22 cellular contexts compared by ENCODE assay signal in the genomic region with DNA sequence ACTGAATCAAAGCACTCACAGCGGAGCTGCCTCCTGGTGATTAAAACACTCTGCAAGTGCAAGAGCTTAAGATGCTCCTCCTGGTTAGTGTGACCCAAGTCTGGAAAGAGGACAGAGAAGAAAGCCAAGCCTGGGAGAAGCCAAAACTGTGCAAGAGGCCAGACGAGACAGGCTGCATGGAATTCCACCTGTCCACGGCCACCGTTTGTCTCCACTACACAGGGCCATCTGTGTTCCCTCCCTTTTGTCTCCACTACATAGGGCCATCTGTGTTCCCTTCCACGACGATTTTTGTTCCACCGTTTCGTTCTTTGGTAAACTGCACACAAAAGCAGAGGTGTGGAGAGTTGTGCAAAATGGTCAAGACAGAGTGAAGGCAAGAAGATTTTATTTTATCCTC.
A peak's percentile ranks its signal among the peaks of the same experiment; 100 is the strongest.
DNase-seq lines count a peak whose midpoint lies in the region; ATAC-seq and TF ChIP-seq lines count a peak whose summit lies in the region.
"Had no signal": no experiment of that assay in that cellular context is flagged by ENCODE, and none has a peak within 500 bp of the region (broad histone marks: within the 10 kb centered on the region; RNA-seq: fewer than 3 reads in every experiment).

No MANE protein-coding gene starts in this region.

- no peak for TF ChIP-seq CTCF in VCaP (conservative IDR thresholded peaks at IDR 0.05)
- no peak for TF ChIP-seq CTCF in esophagus muscularis mucosa (IDR thresholded peaks at IDR 0.05)
- no peak for TF ChIP-seq CTCF in osteocyte (IDR thresholded peaks at IDR 0.05)

- TF ChIP-seq EP300 in esophagus muscularis mucosa (IDR thresholded peaks at IDR 0.05): no peak

- no peak for ATAC-seq in HG02885 (IDR thresholded peaks at IDR 0.05; ENCODE audit: poor library complexity, unreplicated experiment)
- ATAC-seq in HG03378 (IDR thresholded peaks at IDR 0.05; ENCODE audit: unreplicated experiment): no peak
- ATAC-seq: activated CD4-positive, alpha-beta T cell treated with anti-CD3 and anti-CD28 coated beads for 36 hours; activated T-cell treated with anti-CD3 and anti-CD28 coated beads, Interleukin-2, amount 50 U/mL, for 4 hours; left lung; Panc1; stimulated activated effector memory CD8-positive, alpha-beta T cell treated with anti-CD3 and anti-CD28 coated beads, Interleukin-12 subunit alpha, Interleukin-12 subunit beta, amount 100 ng/mL, for 72 hours had no signal

- H3K27me3 Mint-ChIP-seq in osteocyte (ENCODE audit: unreplicated experiment): no peaks in the 10 kb centered on the region

- no peaks in the 10 kb centered on the region for H3K27me3 ChIP-seq in esophagus muscularis mucosa
- H3K27me3 ChIP-seq: left lung had no signal

- H3K27ac ChIP-seq in VCaP: 0 out of 2 replicates have a peak overlapping the region, but pooled peaks have one; percentile 60
- H3K27ac ChIP-seq in esophagus muscularis mucosa (replicated peaks in 1 of 4): peak overlapping the region; percentile 77 to 85 (median 80)
- H3K27ac ChIP-seq: left lung had no signal

- H3K27ac Mint-ChIP-seq in osteocyte (ENCODE audit: unreplicated experiment): peak overlapping the region; percentile 19
- H3K27ac Mint-ChIP-seq: activated CD4-positive, alpha-beta T cell treated with anti-CD3 and anti-CD28 coated beads for 36 hours; activated naive CD4-positive, alpha-beta T cell treated with anti-CD3 and anti-CD28 coated beads, Interleukin-2, amount 10 ng/mL, durations not matched to agents 7 days and 5 days; stimulated activated effector memory CD8-positive, alpha-beta T cell treated with anti-CD3 and anti-CD28 coated beads, Interleukin-12 subunit alpha, Interleukin-12 subunit beta, amount 100 ng/mL, for 72 hours; T-helper 2 cell treated with Interferon-gamma antibody and Interleukin-4, amounts not matched to agents 5 μg/mL and 100 μg/mL, for 36 hours had no signal

- H3K4me3 ChIP-seq in esophagus muscularis mucosa: no peak overlapping the region
- H3K4me3 ChIP-seq: left lung had no signal

- WGBS in esophagus muscularis mucosa: 77% methylated on average over 8 of the region's 8 CpGs

- intact Hi-C loops in esophagus muscularis mucosa (cut with DNase I): loop anchor here (5.0 kb wide), 1 partner anchor 36 kb away; no protein-coding TSS in a partner anchor

- H3K4me1 ChIP-seq in esophagus muscularis mucosa: peaks cover 34 to 78% (median 71%) of the 10 kb centered on the region in 4 donors
- H3K4me1 ChIP-seq: left lung had no signal

- H3K9me3 ChIP-seq in esophagus muscularis mucosa: no peaks in the 10 kb centered on the region
- H3K9me3 ChIP-seq: left lung had no signal

- H3K9me3 Mint-ChIP-seq in osteocyte (ENCODE audit: unreplicated experiment): no peaks in the 10 kb centered on the region
- H3K9me3 Mint-ChIP-seq: activated naive CD4-positive, alpha-beta T cell treated with anti-CD3 and anti-CD28 coated beads, Interleukin-2, amount 10 ng/mL, durations not matched to agents 7 days and 5 days; activated T-cell treated with anti-CD3 and anti-CD28 coated beads, Interleukin-2, amount 50 U/mL, for 4 hours; stimulated activated effector memory CD8-positive, alpha-beta T cell treated with anti-CD3 and anti-CD28 coated beads, Interleukin-12 subunit alpha, Interleukin-12 subunit beta, amount 100 ng/mL, for 72 hours; T-helper 2 cell treated with Interferon-gamma antibody and Interleukin-4, amounts not matched to agents 5 μg/mL and 100 μg/mL, for 36 hours had no signal

- DNase-seq in G401 (ENCODE audit: low spot score) (peak; percentile 90), esophagus muscularis mucosa (ENCODE audit: extremely low spot score) (no peak), osteocyte (ENCODE audit: extremely low spot score, unreplicated experiment) (no peak), HCEC 1CT (no peak)
- DNase-seq: activated CD4-positive, alpha-beta T cell treated with anti-CD3 and anti-CD28 coated beads for 36 hours; activated naive CD4-positive, alpha-beta T cell treated with anti-CD3 and anti-CD28 coated beads, Interleukin-2, amount 10 ng/mL, durations not matched to agents 7 days and 5 days; activated T-cell treated with anti-CD3 and anti-CD28 coated beads, Interleukin-2, amount 50 U/mL, for 4 hours; amygdala; Calu3; DND-41; left lung; mesenchymal stem cell; NCI-H524; occipital lobe; SHP77; stimulated activated CD4-positive, alpha-beta T cell treated with anti-CD3 and anti-CD28 coated beads, Interleukin-2, amount 100 ng/mL, for 48 hours had no signal

- H3K4me1 Mint-ChIP-seq in osteocyte (ENCODE audit: unreplicated experiment): peaks cover 27% of the 10 kb centered on the region

- H3K36me3 ChIP-seq in esophagus muscularis mucosa: peaks cover 0 to 3% (median 2%) of the 10 kb centered on the region in 4 donors
- H3K36me3 ChIP-seq: left lung had no signal

- in situ Hi-C loops in G401 (cut with HindIII; ENCODE audit: low sequenced_read_pairs): no loop called here

- H3K4me3 Mint-ChIP-seq in osteocyte (ENCODE audit: unreplicated experiment): no peak overlapping the region
- H3K4me3 Mint-ChIP-seq: activated CD4-positive, alpha-beta T cell treated with anti-CD3 and anti-CD28 coated beads for 36 hours; activated naive CD4-positive, alpha-beta T cell treated with anti-CD3 and anti-CD28 coated beads, Interleukin-2, amount 10 ng/mL, durations not matched to agents 7 days and 5 days; activated T-cell treated with anti-CD3 and anti-CD28 coated beads, Interleukin-2, amount 50 U/mL, for 4 hours; stimulated activated effector memory CD8-positive, alpha-beta T cell treated with anti-CD3 and anti-CD28 coated beads, Interleukin-12 subunit alpha, Interleukin-12 subunit beta, amount 100 ng/mL, for 72 hours; T-helper 2 cell treated with Interferon-gamma antibody and Interleukin-4, amounts not matched to agents 5 μg/mL and 100 μg/mL, for 36 hours had no signal

- peaks cover 11% of the 10 kb centered on the region for H3K36me3 Mint-ChIP-seq in osteocyte (ENCODE audit: unreplicated experiment)
- H3K36me3 Mint-ChIP-seq: stimulated activated effector memory CD8-positive, alpha-beta T cell treated with anti-CD3 and anti-CD28 coated beads, Interleukin-12 subunit alpha, Interleukin-12 subunit beta, amount 100 ng/mL, for 72 hours had no signal

- no peak for TF ChIP-seq POLR2A in esophagus muscularis mucosa (IDR thresholded peaks at IDR 0.05; ENCODE audit: low read depth)
